ENCODE assay signal across 5 cellular contexts in genomic region chr11:28136157-28136556, GRCh38. TPM values are rescaled to one million over a fixed set of nuclear protein-coding genes. Genes with fewer than 3 reads are reported as not detected.
A peak's percentile ranks its signal among the peaks of the same experiment; 100 is the strongest.
DNase-seq lines count a peak whose midpoint lies in the region; ATAC-seq, FAIRE-seq and TF ChIP-seq lines count a peak whose summit lies in the region.
"Not testable (repeated sequence)": the region's sequence is repeated elsewhere in the genome, so short reads cannot be mapped to it uniquely, and the experiment has no call there.

No MANE protein-coding gene starts in this region.

- POLR2A ChIA-PET in K562 (lab: Yijun Ruan, JAX) = not testable (repeated sequence)

- not testable (repeated sequence) for H3K9me1 ChIP-seq in K562 (ENCODE audit: control insufficient read depth, insufficient read depth, low read length)

- H3K27me3 Mint-ChIP-seq in endodermal cell (ENCODE audit: insufficient read depth); endothelial cell (ENCODE audit: unreplicated experiment): not testable (repeated sequence)

- H3K27ac ChIP-seq in K562 (ENCODE audit: extremely low read depth, low read depth, low read length); endodermal cell (ENCODE audit: low read depth, low read length): not testable (repeated sequence)

- H3K9me3 Mint-ChIP-seq in endodermal cell (peaks cover 76% of the 10 kb centered on the region), endothelial cell (ENCODE audit: unreplicated experiment) (peaks cover 32% of the 10 kb centered on the region)

- not testable (repeated sequence) for H4K20me1 ChIP-seq in K562 (replicated peaks; ENCODE audit: control insufficient read depth, insufficient read depth, low read length)

- peaks cover 83% of the 10 kb centered on the region for H3K36me3 Mint-ChIP-seq in endodermal cell (ENCODE audit: low read depth)
- peaks cover 73% of the 10 kb centered on the region for H3K36me3 Mint-ChIP-seq in endothelial cell (ENCODE audit: low read depth, unreplicated experiment)

- not testable (repeated sequence) for H3K36me3 ChIP-seq in K562 (ENCODE audit: control insufficient read depth, insufficient read depth, low read length)
- peaks cover 44% of the 10 kb centered on the region for H3K36me3 ChIP-seq in endodermal cell (ENCODE audit: control insufficient read depth, insufficient read depth, low read length)

- H3K27ac Mint-ChIP-seq in endodermal cell; endothelial cell (ENCODE audit: unreplicated experiment): not testable (repeated sequence)

- TF ChIP-seq POLR2A in GM12892 (IDR thresholded peaks at IDR 0.05; ENCODE audit: low read depth, low read length); K562 (conservative IDR thresholded peaks at IDR 0.05): not testable (repeated sequence)

- 100% methylated on average over 4 of the region's 4 CpGs for WGBS in K562 (ENCODE audit: insufficient coverage, low coverage, missing lambda C conversion rate)
- WGBS in endodermal cell (ENCODE audit: insufficient coverage in 1 of 2, insufficient read length in 1 of 2), 2 experiments = 86 to 92% methylated on average over 1 to 3 of the region's 4 CpGs

- FAIRE-seq in A204.1 (lab: Jason Lieb, UNC) = peak; percentile 78
- FAIRE-seq in GM12892 (lab: Jason Lieb, UNC) = peak; percentile 42
- FAIRE-seq in K562 (lab: Jason Lieb, UNC) = not testable (repeated sequence)

- not testable (repeated sequence) for H3K4me1 Mint-ChIP-seq in endodermal cell; endothelial cell (ENCODE audit: unreplicated experiment)

- not testable (repeated sequence) for H3K79me2 ChIP-seq in K562 (ENCODE audit: control insufficient read depth, insufficient read depth, low read length)

- H3K9ac ChIP-seq in K562 (ENCODE audit: insufficient read depth in 1 of 2, low read depth in 2 of 2, low read length in 2 of 2); endodermal cell (ENCODE audit: extremely low read depth, low read length, poor library complexity, severe bottlenecking): not testable (repeated sequence)

- DNase-seq in GM12892 (ENCODE audit: insufficient read length); K562 (ENCODE audit: extremely low read depth in 1 of 4, low spot score in 3 of 4); endodermal cell; endothelial cell (ENCODE audit: low spot score): not testable (repeated sequence)

- H3K27me3 ChIP-seq in K562 (ENCODE audit: control insufficient read depth in 2 of 2, insufficient read depth in 2 of 2, low read length in 2 of 2); endodermal cell (ENCODE audit: control insufficient read depth, insufficient read depth, low read length, poor library complexity, severe bottlenecking): not testable (repeated sequence)

- not testable (repeated sequence) for TF ChIP-seq EP300 in K562 (IDR thresholded peaks at IDR 0.05; ENCODE audit: low read length)

- not testable (repeated sequence) for H2AFZ ChIP-seq in K562 (ENCODE audit: low read depth, low read length)

- H3K4me1 ChIP-seq in K562 (replicated peaks in 1 of 2; ENCODE audit: control insufficient read depth in 2 of 2, insufficient read depth in 2 of 2, low read length in 2 of 2); endodermal cell (ENCODE audit: control insufficient read depth, insufficient read depth, low read length): not testable (repeated sequence)

- H3K9me3 ChIP-seq in K562 (replicated peaks; ENCODE audit: control insufficient read depth, insufficient read depth, low read depth, low read length) = not testable (repeated sequence)
- H3K9me3 ChIP-seq in endodermal cell (ENCODE audit: control insufficient read depth, low read length) = peaks cover 79% of the 10 kb centered on the region

- H3K4me2 ChIP-seq in K562 (ENCODE audit: insufficient read depth, low read length) = not testable (repeated sequence)

- BruUV-seq in K562 (replicated peaks; lab: Mats Ljungman, UMichigan) = not testable (repeated sequence)

- not testable (repeated sequence) for H3K4me3 Mint-ChIP-seq in endodermal cell
- peak overlapping the region; percentile 60 for H3K4me3 Mint-ChIP-seq in endothelial cell (ENCODE audit: unreplicated experiment)

- ATAC-seq in K562 = not testable (repeated sequence)

- CTCF ChIA-PET in K562 (lab: Yijun Ruan, JAX; ENCODE audit: low intra/inter-chr PET ratio) = not testable (repeated sequence)

- TF ChIP-seq RAD21 in K562 (CRISPR knock-in tag; conservative IDR thresholded peaks at IDR 0.05 in 1 of 2, IDR thresholded peaks at IDR 0.05 in 1 of 2) = not testable (repeated sequence)

- intact Hi-C loops in K562 (cut with micrococcal nuclease) = not testable (repeated sequence)

- not testable (repeated sequence) for TF ChIP-seq CTCF in K562 (IDR thresholded peaks at IDR 0.05 in 2 of 3, conservative IDR thresholded peaks at IDR 0.05 in 1 of 3; ENCODE audit: insufficient read depth in 2 of 3, low read depth in 1 of 3, low read length in 3 of 3); endodermal cell (conservative IDR thresholded peaks at IDR 0.05); endothelial cell (IDR thresholded peaks at IDR 0.05; ENCODE audit: unreplicated experiment)

- not testable (repeated sequence) for H3K4me3 ChIP-seq in K562
- H3K4me3 ChIP-seq in endodermal cell (ENCODE audit: low read length) = peak overlapping the region; percentile 47

- in situ Hi-C loops in K562 (cut with MboI) = not testable (repeated sequence)

TF ChIP-seq in K562, 482 proteins besides CTCF, POLR2A, EP300 and RAD21:
- peak; percentile 93 for TF ChIP-seq ZNF431 (CRISPR knock-in tag; IDR thresholded peaks at IDR 0.05)

RNA-seq across cellular contexts. Expression of gene METTL15, which starts 28.0 kb away (rescaled TPM):
- polyA plus RNA-seq in GM12892 (2012; ENCODE audit: missing spikeins) = 11.6 TPM
- 32.0 and 54.2 TPM in 2 replicates for total RNA-seq in K562 (2011; cell fraction: chromatin; rRNA removed; ENCODE audit: low replicate concordance)
- 11.5 and 16.8 TPM in 2 replicates for total RNA-seq in K562 (2011; cell fraction: nucleolus; rRNA removed)
- 26.0 and 39.6 TPM in 2 replicates for total RNA-seq in K562 (2011; cell fraction: nucleoplasm; rRNA removed)
- total RNA-seq in K562 (2014; rRNA removed) = 10.4 and 10.7 TPM in 2 replicates
- total RNA-seq in K562 (2014; rRNA removed; fragmentation: Illumina TruSeq; extraction: Trizol) = 21.7 and 24.2 TPM in 2 replicates
- total RNA-seq in K562 (2015; rRNA removed; fragmentation: Illumina TruSeq; extraction: Trizol) = 15.9 and 16.1 TPM in 2 replicates
- 12.5 and 15.9 TPM in 2 replicates for total RNA-seq in K562 (2021)
- 17.5 and 20.4 TPM in 2 replicates for polyA plus RNA-seq in K562 (2011; rRNA removed)
- polyA plus RNA-seq in K562 (2011; cell fraction: cytosol; rRNA removed) = 6.8 and 11.1 TPM in 2 replicates
- 13.2 and 14.6 TPM in 2 replicates for polyA plus RNA-seq in K562 (2011; cell fraction: nucleus; rRNA removed)
- polyA plus RNA-seq in K562 (2012) = 8.5 and 8.6 TPM in 2 replicates
- 10.1 and 12.1 TPM in 2 replicates for polyA plus RNA-seq in K562 (2014; fragmentation: Illumina TruSeq; extraction: Trizol)
- polyA plus RNA-seq in K562 (2014; fragmentation: Nextera tagmentation; extraction: Ambion mirVana) = 10 to 100 TPM; 19.1 to 20.9 TPM
- polyA plus RNA-seq in K562 (2014; rRNA removed) = 11.6 and 12.0 TPM in 2 replicates
- polyA minus RNA-seq in K562 (2011; rRNA and poly(A)+ RNA removed) = 32.8 and 40.0 TPM in 2 replicates
- 10.6 and 13.9 TPM in 2 replicates for polyA minus RNA-seq in K562 (2011; cell fraction: cytosol; rRNA and poly(A)+ RNA removed)
- polyA minus RNA-seq in K562 (2011; cell fraction: nucleus; rRNA and poly(A)+ RNA removed) = 36.2 and 64.3 TPM in 2 replicates
- total RNA-seq in endodermal cell = 10 to 100 TPM; 17.1 to 20.4 TPM
- polyA plus RNA-seq in endodermal cell (2013, experiment 1 of 2) = 10.7 TPM
- 13.1 TPM for polyA plus RNA-seq in endodermal cell (2013, experiment 2 of 2)
- total RNA-seq in endothelial cell (ENCODE audit: unreplicated experiment) = 8.8 TPM

RNA-seq across cellular contexts. Expression of gene KIF18A, which starts 28.2 kb away (rescaled TPM):
- 7.5 TPM for polyA plus RNA-seq in GM12892 (2012; ENCODE audit: missing spikeins)
- 29.1 and 184 TPM in 2 replicates for total RNA-seq in K562 (2011; cell fraction: chromatin; rRNA removed; ENCODE audit: low replicate concordance)
- 14.5 and 23.7 TPM in 2 replicates for total RNA-seq in K562 (2011; cell fraction: nucleolus; rRNA removed)
- 44.7 and 45.4 TPM in 2 replicates for total RNA-seq in K562 (2011; cell fraction: nucleoplasm; rRNA removed)
- total RNA-seq in K562 (2014; rRNA removed) = 15.1 and 16.4 TPM in 2 replicates
- 36.1 and 42.6 TPM in 2 replicates for total RNA-seq in K562 (2014; rRNA removed; fragmentation: Illumina TruSeq; extraction: Trizol)
- total RNA-seq in K562 (2015; rRNA removed; fragmentation: Illumina TruSeq; extraction: Trizol) = 29.6 and 32.9 TPM in 2 replicates
- total RNA-seq in K562 (2021) = 22.1 and 22.5 TPM in 2 replicates
- polyA plus RNA-seq in K562 (2011; rRNA removed) = 22.0 and 24.4 TPM in 2 replicates
- polyA plus RNA-seq in K562 (2011; cell fraction: cytosol; rRNA removed) = 2.9 and 7.4 TPM in 2 replicates
- polyA plus RNA-seq in K562 (2011; cell fraction: nucleus; rRNA removed) = 14.0 and 23.7 TPM in 2 replicates
- polyA plus RNA-seq in K562 (2012) = 18.1 and 19.0 TPM in 2 replicates
- polyA plus RNA-seq in K562 (2014; fragmentation: Illumina TruSeq; extraction: Trizol) = 24.1 and 27.0 TPM in 2 replicates
- 10 to 100 TPM; 20.8 to 24.3 TPM for polyA plus RNA-seq in K562 (2014; fragmentation: Nextera tagmentation; extraction: Ambion mirVana)
- polyA plus RNA-seq in K562 (2014; rRNA removed) = 17.3 TPM in 2 replicates
- 66.0 and 74.0 TPM in 2 replicates for polyA minus RNA-seq in K562 (2011; rRNA and poly(A)+ RNA removed)
- 12.3 and 14.2 TPM in 2 replicates for polyA minus RNA-seq in K562 (2011; cell fraction: cytosol; rRNA and poly(A)+ RNA removed)
- polyA minus RNA-seq in K562 (2011; cell fraction: nucleus; rRNA and poly(A)+ RNA removed) = 73.2 and 125 TPM in 2 replicates
- total RNA-seq in endodermal cell = 10 to 100 TPM; 17.7 to 24.4 TPM
- 24.4 TPM for polyA plus RNA-seq in endodermal cell (2013, experiment 1 of 2)
- 29.5 TPM for polyA plus RNA-seq in endodermal cell (2013, experiment 2 of 2)
- total RNA-seq in endothelial cell (ENCODE audit: unreplicated experiment) = 4.9 TPM
